ENCODE assay signal across 38 cellular contexts in the genomic region with DNA sequence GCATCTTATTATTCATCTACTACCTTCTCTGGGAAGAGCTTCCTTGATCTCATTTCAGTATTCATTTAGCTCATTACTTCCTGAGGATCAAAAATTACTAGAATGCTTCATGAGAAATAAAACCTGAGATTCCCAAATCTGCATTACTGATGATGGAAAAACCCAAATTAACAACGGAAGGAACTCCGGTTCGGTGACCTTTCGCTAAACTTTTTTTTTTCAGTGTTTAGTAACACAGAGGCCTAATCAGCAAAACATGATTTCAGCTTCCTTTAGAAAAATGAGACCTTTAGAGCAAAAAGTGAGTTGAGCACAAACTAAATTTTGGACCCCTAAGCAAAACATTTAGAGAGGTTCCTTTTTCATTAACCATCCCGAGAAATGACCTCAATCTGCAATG.
"Had no signal": no experiment of that assay in that cellular context is flagged by ENCODE, and none has a peak within 500 bp of the region (broad histone marks: within the 10 kb centered on the region; RNA-seq: fewer than 3 reads in every experiment).

No MANE protein-coding gene starts in this region.

- H3K9me3 ChIP-seq: adrenal gland, body of pancreas, breast epithelium had no signal

- H3K27me3 Mint-ChIP-seq: activated CD4-positive, alpha-beta T cell treated with anti-CD3 and anti-CD28 coated beads for 36 hours; activated naive CD8-positive, alpha-beta T cell treated with anti-CD3 and anti-CD28 coated beads for 36 hours had no signal

- H3K36me3 ChIP-seq: adrenal gland, brain microvascular endothelial cell, breast epithelium, WERI-Rb-1 had no signal

- H3K4me3 Mint-ChIP-seq: activated CD4-positive, alpha-beta memory T cell treated with anti-CD3 and anti-CD28 coated beads, Interleukin-2, amount 10 ng/mL, durations not matched to agents 7 days and 5 days; activated CD4-positive, alpha-beta T cell treated with anti-CD3 and anti-CD28 coated beads for 36 hours; activated CD4-positive, alpha-beta T cell treated with anti-CD3 and anti-CD28 coated beads, Interleukin-2, amount 10 ng/mL, durations not matched to agents 7 days and 5 days; activated naive CD4-positive, alpha-beta T cell treated with anti-CD3 and anti-CD28 coated beads for 36 hours; activated naive CD8-positive, alpha-beta T cell treated with anti-CD3 and anti-CD28 coated beads for 36 hours; activated T-cell treated with anti-CD3 and anti-CD28 coated beads, Interleukin-2, amount 50 U/mL, for 4 hours; activated T-cell treated with anti-CD3 and anti-CD28 coated beads, Interleukin-2, amount 50 U/mL, for 72 hours; activated T-helper 1 cell treated with anti-CD3 and anti-CD28 coated beads, Interleukin-12 subunit alpha, Interleukin-12 subunit beta, Interleukin-2, Interleukin-4 antibody, amounts not matched to agents 30 ng/mL and 10 ng/mL and 1 ng/mL, durations not matched to agents 14 hours and 24 hours and 36 hours; activated T-helper 17 cell treated with anti-CD3 and anti-CD28 coated beads, Interleukin-2, amount 50 U/mL, for 72 hours; central memory CD8-positive, alpha-beta T cell; T-helper 1 cell treated with Interleukin-12 subunit alpha and Interleukin-12 subunit beta and Interleukin-4 antibody, amounts not matched to agents 30 μg/mL and 1 μg/mL, for 36 hours; T-helper 2 cell treated with Interferon-gamma antibody and Interleukin-4, amounts not matched to agents 5 μg/mL and 100 μg/mL, for 36 hours; WTC11 had no signal

- H3K27ac Mint-ChIP-seq: activated CD4-positive, alpha-beta memory T cell treated with anti-CD3 and anti-CD28 coated beads, Interleukin-2, amount 10 ng/mL, durations not matched to agents 7 days and 5 days; activated CD4-positive, alpha-beta T cell treated with anti-CD3 and anti-CD28 coated beads for 36 hours; activated CD4-positive, alpha-beta T cell treated with anti-CD3 and anti-CD28 coated beads, Interleukin-2, amount 10 ng/mL, durations not matched to agents 7 days and 5 days; activated naive CD4-positive, alpha-beta T cell treated with anti-CD3 and anti-CD28 coated beads for 36 hours; activated naive CD4-positive, alpha-beta T cell treated with anti-CD3 and anti-CD28 coated beads, Interleukin-2, amount 50 U/mL, for 72 hours; activated naive CD8-positive, alpha-beta T cell treated with anti-CD3 and anti-CD28 coated beads for 36 hours; activated T-cell treated with anti-CD3 and anti-CD28 coated beads, Interleukin-2, amount 50 U/mL, for 72 hours; activated T-helper 1 cell treated with anti-CD3 and anti-CD28 coated beads, Interleukin-12 subunit alpha, Interleukin-12 subunit beta, Interleukin-2, Interleukin-4 antibody, amounts not matched to agents 30 ng/mL and 10 ng/mL and 1 ng/mL, durations not matched to agents 14 hours and 24 hours and 36 hours; activated T-helper 17 cell treated with anti-CD3 and anti-CD28 coated beads, Interleukin-2, amount 50 U/mL, for 72 hours; T-helper 1 cell treated with Interleukin-12 subunit alpha and Interleukin-12 subunit beta and Interleukin-4 antibody, amounts not matched to agents 30 μg/mL and 1 μg/mL, for 36 hours; T-helper 2 cell treated with Interferon-gamma antibody and Interleukin-4, amounts not matched to agents 5 μg/mL and 100 μg/mL, for 36 hours; WTC11 had no signal

- H3K27me3 ChIP-seq: adrenal gland, body of pancreas, brain microvascular endothelial cell, breast epithelium had no signal

- ATAC-seq: activated CD4-positive, alpha-beta T cell treated with anti-CD3 and anti-CD28 coated beads for 36 hours; activated CD4-positive, CD25-positive, alpha-beta regulatory T cell treated with anti-CD3 and anti-CD28 coated beads, Interleukin-2, amount 50 U/mL, for 24 hours; activated naive CD4-positive, alpha-beta T cell treated with anti-CD3 and anti-CD28 coated beads, Interleukin-2, amount 50 U/mL, for 72 hours; activated T-cell treated with anti-CD3 and anti-CD28 coated beads, Interleukin-2, amount 50 U/mL, for 4 hours; activated T-cell treated with anti-CD3 and anti-CD28 coated beads, Interleukin-2, amount 50 U/mL, for 72 hours; activated T-helper 17 cell treated with anti-CD3 and anti-CD28 coated beads, Interleukin-2, amount 50 U/mL, for 72 hours; body of pancreas; WTC11 had no signal

- H3K4me3 ChIP-seq: adrenal gland, body of pancreas, breast epithelium had no signal

- H3K27ac ChIP-seq: body of pancreas, brain microvascular endothelial cell, WERI-Rb-1 had no signal

- H3K36me3 Mint-ChIP-seq: activated naive CD4-positive, alpha-beta T cell treated with anti-CD3 and anti-CD28 coated beads, Interleukin-2, amount 50 U/mL, for 72 hours; activated naive CD8-positive, alpha-beta T cell treated with anti-CD3 and anti-CD28 coated beads for 36 hours; WTC11 had no signal

- H3K4me1 Mint-ChIP-seq: activated CD4-positive, alpha-beta memory T cell treated with anti-CD3 and anti-CD28 coated beads, Interleukin-2, amount 10 ng/mL, durations not matched to agents 7 days and 5 days; activated CD4-positive, alpha-beta T cell treated with anti-CD3 and anti-CD28 coated beads for 36 hours; activated CD4-positive, alpha-beta T cell treated with anti-CD3 and anti-CD28 coated beads, Interleukin-2, amount 10 ng/mL, durations not matched to agents 7 days and 5 days; activated naive CD8-positive, alpha-beta T cell treated with anti-CD3 and anti-CD28 coated beads for 36 hours; activated T-helper 17 cell treated with anti-CD3 and anti-CD28 coated beads, Interleukin-2, amount 50 U/mL, for 72 hours; central memory CD8-positive, alpha-beta T cell had no signal

- H3K9me3 Mint-ChIP-seq: activated CD4-positive, alpha-beta memory T cell treated with anti-CD3 and anti-CD28 coated beads, Interleukin-2, amount 10 ng/mL, durations not matched to agents 7 days and 5 days; activated CD4-positive, alpha-beta T cell treated with anti-CD3 and anti-CD28 coated beads, Interleukin-2, amount 10 ng/mL, durations not matched to agents 7 days and 5 days; activated naive CD4-positive, alpha-beta T cell treated with anti-CD3 and anti-CD28 coated beads for 36 hours; activated naive CD4-positive, alpha-beta T cell treated with anti-CD3 and anti-CD28 coated beads, Interleukin-2, amount 50 U/mL, for 72 hours; activated naive CD8-positive, alpha-beta T cell treated with anti-CD3 and anti-CD28 coated beads for 36 hours; activated T-cell treated with anti-CD3 and anti-CD28 coated beads, Interleukin-2, amount 50 U/mL, for 4 hours; activated T-cell treated with anti-CD3 and anti-CD28 coated beads, Interleukin-2, amount 50 U/mL, for 72 hours; activated T-helper 1 cell treated with anti-CD3 and anti-CD28 coated beads, Interleukin-12 subunit alpha, Interleukin-12 subunit beta, Interleukin-2, Interleukin-4 antibody, amounts not matched to agents 30 ng/mL and 10 ng/mL and 1 ng/mL, durations not matched to agents 14 hours and 24 hours and 36 hours; activated T-helper 17 cell treated with anti-CD3 and anti-CD28 coated beads, Interleukin-2, amount 50 U/mL, for 72 hours; central memory CD8-positive, alpha-beta T cell; T-helper 1 cell treated with Interleukin-12 subunit alpha and Interleukin-12 subunit beta and Interleukin-4 antibody, amounts not matched to agents 30 μg/mL and 1 μg/mL, for 36 hours; T-helper 2 cell treated with Interferon-gamma antibody and Interleukin-4, amounts not matched to agents 5 μg/mL and 100 μg/mL, for 36 hours had no signal

- DNase-seq: activated CD4-positive, alpha-beta memory T cell treated with anti-CD3 and anti-CD28 coated beads, Interleukin-2, amount 10 ng/mL, durations not matched to agents 7 days and 5 days; activated CD4-positive, alpha-beta T cell treated with anti-CD3 and anti-CD28 coated beads for 1 hour; activated CD4-positive, alpha-beta T cell treated with anti-CD3 and anti-CD28 coated beads for 36 hours; activated CD4-positive, alpha-beta T cell treated with anti-CD3 and anti-CD28 coated beads for 48 hours; activated CD4-positive, alpha-beta T cell treated with anti-CD3 and anti-CD28 coated beads, Interleukin-2, amount 10 ng/mL, durations not matched to agents 7 days and 5 days; activated CD4-positive, alpha-beta T cell treated with anti-CD3 and anti-CD28 coated beads, Interleukin-2, amount 50 U/mL, for 48 hours; activated CD4-positive, CD25-positive, alpha-beta regulatory T cell; activated CD8-positive, alpha-beta memory T cell treated with anti-CD3 and anti-CD28 coated beads, Interleukin-2, amount 50 U/mL, for 4 hours; activated effector memory CD4-positive, alpha-beta T cell treated with anti-CD3 and anti-CD28 coated beads, Interleukin-2, amount 50 U/mL, for 16 hours; activated gamma-delta T cell treated with Interleukin-2 at 50 U/mL for 16 hours; activated naive CD4-positive, alpha-beta T cell; activated naive CD4-positive, alpha-beta T cell treated with anti-CD3 and anti-CD28 coated beads for 36 hours; activated naive CD4-positive, alpha-beta T cell treated with anti-CD3 and anti-CD28 coated beads, Interleukin-2, amount 50 U/mL, for 16 hours; activated naive CD8-positive, alpha-beta T cell treated with anti-CD3 and anti-CD28 coated beads for 36 hours; activated T-cell treated with anti-CD3 and anti-CD28 coated beads for 4 hours; activated T-cell treated with anti-CD3 and anti-CD28 coated beads, Interleukin-2, amount 50 U/mL, for 1 hour; activated T-cell treated with anti-CD3 and anti-CD28 coated beads, Interleukin-2, amount 50 U/mL, for 4 hours; activated T-cell treated with anti-CD3 and anti-CD28 coated beads, Interleukin-2, amount 50 U/mL, for 72 hours; adrenal gland; amniotic stem cell; aorta; body of pancreas; brain microvascular endothelial cell; caudate nucleus; cerebellar nuclear complex; T-helper 1 cell; T-helper 2 cell; T-helper 9 cell; WERI-Rb-1 had no signal
